In genomic region chr2:1866402-1867091, GRCh38 we compare ENCODE assay signal across 16 cellular contexts.
"Had no signal": no experiment of that assay in that cellular context is flagged by ENCODE, and none has a peak within 500 bp of the region (broad histone marks: within the 10 kb centered on the region; RNA-seq: fewer than 3 reads in every experiment).

No MANE protein-coding gene starts in this region.

- H3K9me3 Mint-ChIP-seq: natural killer cell had no signal

- H3K4me3 ChIP-seq: lung, psoas muscle, upper lobe of right lung had no signal

- DNase-seq: activated CD4-positive, alpha-beta T cell treated with anti-CD3 and anti-CD28 coated beads for 48 hours; activated CD8-positive, alpha-beta memory T cell treated with anti-CD3 and anti-CD28 coated beads, Interleukin-2, amount 50 U/mL, for 48 hours; activated CD8-positive, alpha-beta T cell treated with anti-CD3 and anti-CD28 coated beads, Interleukin-2, amount 10 ng/mL, durations not matched to agents 7 days and 5 days; activated naive CD4-positive, alpha-beta T cell treated with Interleukin-2 at 50 U/mL for 16 hours; caudate nucleus; dermis blood vessel endothelial cell; hypothalamus; natural killer cell; psoas muscle; stimulated activated CD4-positive, alpha-beta T cell treated with anti-CD3 and anti-CD28 coated beads, Interleukin-2, amount 100 ng/mL, for 24 hours; stimulated activated naive CD4-positive, alpha-beta T cell; T-helper 1 cell; upper lobe of right lung had no signal

- H3K27ac ChIP-seq: psoas muscle, upper lobe of right lung had no signal

- H3K36me3 Mint-ChIP-seq: natural killer cell had no signal

- H3K9me3 ChIP-seq: psoas muscle, upper lobe of right lung had no signal

- H3K27ac Mint-ChIP-seq: activated CD8-positive, alpha-beta T cell treated with anti-CD3 and anti-CD28 coated beads, Interleukin-2, amount 10 ng/mL, durations not matched to agents 7 days and 5 days had no signal

- H3K36me3 ChIP-seq: upper lobe of right lung had no signal

- H3K4me3 Mint-ChIP-seq: activated CD8-positive, alpha-beta T cell treated with anti-CD3 and anti-CD28 coated beads, Interleukin-2, amount 10 ng/mL, durations not matched to agents 7 days and 5 days; natural killer cell had no signal

- H3K4me1 ChIP-seq: psoas muscle, upper lobe of right lung had no signal

- ATAC-seq: activated CD8-positive, alpha-beta T cell treated with anti-CD3 and anti-CD28 coated beads, Interleukin-2, amount 10 ng/mL, durations not matched to agents 7 days and 5 days; esophagus mucosa; natural killer cell; psoas muscle; sciatic nerve; upper lobe of right lung had no signal
